Comparison of ENCODE assay signal across 1 cellular context in genomic region chr3:57755368-57756021, GRCh38.
TF ChIP-seq lines count a peak whose summit lies in the region.

No MANE protein-coding gene starts in this region.

TF ChIP-seq in H1, 55 proteins besides CTCF, POLR2A, EP300 and RAD21 (continued from another document):
- TF ChIP-seq CHD7 (IDR thresholded peaks at IDR 0.05; ENCODE audit: insufficient replicate concordance, low read length) = peak; percentile 54
- TF ChIP-seq SIN3A (conservative IDR thresholded peaks at IDR 0.05 in 1 of 2, IDR thresholded peaks at IDR 0.05 in 1 of 2; ENCODE audit: low read depth in 1 of 2, low read length in 2 of 2) = no peak
- no peak for TF ChIP-seq RFX5 (IDR thresholded peaks at IDR 0.05; ENCODE audit: borderline replicate concordance, low read depth, low read length)
